In the genomic region with DNA sequence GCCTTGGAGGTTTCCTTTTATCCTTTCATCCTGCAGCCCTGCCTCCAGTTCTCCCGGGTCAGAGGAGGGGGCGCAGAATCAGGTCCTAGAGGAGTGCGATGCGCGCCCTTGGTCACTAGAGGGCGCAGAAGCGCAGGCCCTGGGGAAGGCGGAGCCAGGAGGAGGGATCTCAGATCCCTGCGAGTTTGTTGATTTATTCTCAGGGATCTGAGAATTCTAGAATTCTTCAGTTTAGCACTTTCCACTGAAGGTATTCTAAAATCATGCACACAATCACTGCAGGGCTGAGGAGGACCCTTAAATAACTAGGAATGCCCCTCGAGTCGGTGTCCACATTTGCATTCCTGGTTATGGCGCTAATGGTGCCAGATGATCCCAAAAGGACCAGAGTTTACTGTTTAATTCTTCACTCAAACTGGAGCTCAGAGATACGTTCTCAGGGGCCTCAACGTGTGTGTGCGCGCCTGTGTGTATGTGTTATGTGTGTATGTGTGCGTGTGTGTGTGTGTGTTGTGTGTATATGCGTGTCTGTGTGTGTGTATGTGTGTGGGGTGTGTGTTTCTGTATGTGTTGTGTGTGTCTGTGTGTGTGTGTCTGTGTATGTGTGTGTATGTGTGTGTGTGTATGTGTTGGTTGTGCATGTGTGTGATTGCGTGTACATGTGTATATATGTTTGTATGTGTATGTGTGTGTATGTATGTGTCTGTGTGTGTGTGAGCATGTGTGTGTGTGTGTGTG, we compare ENCODE assay signal across 8 cellular contexts. TPM values are rescaled to one million over a fixed set of nuclear protein-coding genes. Genes with fewer than 3 reads are reported as not detected.
DNase-seq lines count a peak whose midpoint lies in the region; ATAC-seq, FAIRE-seq and TF ChIP-seq lines count a peak whose summit lies in the region.

No MANE protein-coding gene starts in this region.

- H3K9ac ChIP-seq in DND-41 (ENCODE audit: low read depth, low read length) = no peak overlapping the region

- H3K36me3 Mint-ChIP-seq in activated naive CD4-positive, alpha-beta T cell treated with anti-CD3 and anti-CD28 coated beads for 36 hours (ENCODE audit: low read depth) = no peaks in the 10 kb centered on the region

- H3K27me3 ChIP-seq in DND-41 (ENCODE audit: insufficient read depth, low read length, poor library complexity) (no peaks in the 10 kb centered on the region), SJCRH30 (no peaks in the 10 kb centered on the region)

- intact Hi-C loops in activated naive CD4-positive, alpha-beta T cell treated with anti-CD3 and anti-CD28 coated beads for 36 hours (cut with micrococcal nuclease) = no loop called here
- intact Hi-C loops in Right ventricle myocardium superior (cut with DNase I) = no loop called here

- ATAC-seq in DND-41 (ENCODE audit: insufficient read depth, low read depth) (peak; percentile 99), GM21390 (IDR thresholded peaks at IDR 0.05; ENCODE audit: unreplicated experiment) (peak; percentile 96), Right ventricle myocardium superior (ENCODE audit: poor library complexity) (peak; percentile 97), HG03045 (IDR thresholded peaks at IDR 0.05; ENCODE audit: unreplicated experiment) (no peak)

- H3K4me2 ChIP-seq in DND-41 (ENCODE audit: insufficient read depth, low read length) = peak overlapping the region; percentile 51

- no peak overlapping the region for H3K27ac ChIP-seq in DND-41 (ENCODE audit: low read length)
- H3K27ac ChIP-seq in SJCRH30 = no peak overlapping the region

- H3K4me1 ChIP-seq in DND-41 (ENCODE audit: insufficient read depth, low read length) (peaks cover 9% of the 10 kb centered on the region), SJCRH30 (no peaks in the 10 kb centered on the region)

- no peaks in the 10 kb centered on the region for H3K36me3 ChIP-seq in DND-41 (ENCODE audit: insufficient read depth, low read length)
- H3K36me3 ChIP-seq in SJCRH30 = no peaks in the 10 kb centered on the region

- CTCF ChIA-PET in activated naive CD4-positive, alpha-beta T cell treated with anti-CD3 and anti-CD28 coated beads for 36 hours (lab: Charles Lee) = interaction anchor here (0.5 to 0.8 kb wide), 3 partner anchors 13 to 632 kb away, joined by 3 read pairs; no protein-coding TSS in a partner anchor

- H3K4me3 ChIP-seq in DND-41 (ENCODE audit: low read depth in 1 of 2, low read length in 2 of 2) (0 out of 4 replicates have a peak overlapping the region, but pooled peaks of 1 of the 2 experiments have one; percentile 20), SJCRH30 (peak overlapping the region; percentile 38)

- no peak overlapping the region for H3K4me3 Mint-ChIP-seq in activated naive CD4-positive, alpha-beta T cell treated with anti-CD3 and anti-CD28 coated beads for 36 hours

- peak overlapping the region; percentile 65 for H2AFZ ChIP-seq in DND-41 (ENCODE audit: low read depth, low read length)

- no peaks in the 10 kb centered on the region for H3K4me1 Mint-ChIP-seq in activated naive CD4-positive, alpha-beta T cell treated with anti-CD3 and anti-CD28 coated beads for 36 hours (ENCODE audit: low read depth)

- H3K27me3 Mint-ChIP-seq in activated naive CD4-positive, alpha-beta T cell treated with anti-CD3 and anti-CD28 coated beads for 36 hours (ENCODE audit: low read depth) = no peaks in the 10 kb centered on the region

- no peaks in the 10 kb centered on the region for H3K79me2 ChIP-seq in DND-41 (ENCODE audit: insufficient read depth, low read length)

- H4K20me1 ChIP-seq in DND-41 (ENCODE audit: insufficient read depth, low read length) = no peaks in the 10 kb centered on the region

- peak; percentile 95 for FAIRE-seq in HTR-8/SVneo (lab: Jason Lieb, UNC)

- TF ChIP-seq CTCF in DND-41 (IDR thresholded peaks at IDR 0.05; ENCODE audit: borderline replicate concordance, extremely low read depth, low read length, poor library complexity, severe bottlenecking) = peak; percentile 98

- H3K9me3 Mint-ChIP-seq in activated naive CD4-positive, alpha-beta T cell treated with anti-CD3 and anti-CD28 coated beads for 36 hours = no peaks in the 10 kb centered on the region

- no peaks in the 10 kb centered on the region for H3K9me3 ChIP-seq in DND-41 (ENCODE audit: insufficient read depth, low read length, severe bottlenecking)
- H3K9me3 ChIP-seq in SJCRH30 (replicated peaks) = no peaks in the 10 kb centered on the region

- H3K27ac Mint-ChIP-seq in activated naive CD4-positive, alpha-beta T cell treated with anti-CD3 and anti-CD28 coated beads for 36 hours = no peak overlapping the region

- DNase-seq in DND-41 (peak; percentile 74), HTR-8/SVneo (ENCODE audit: insufficient read length, low spot score) (peak; percentile 61), SJCRH30 (peak; percentile 75 to 93), Right ventricle myocardium superior (peak; percentile 76), putamen (ENCODE audit: low spot score) (peak; percentile 39)
- peak; percentile 68 for DNase-seq in activated naive CD4-positive, alpha-beta T cell treated with anti-CD3 and anti-CD28 coated beads for 36 hours

RNA-seq across cellular contexts. Expression of a gene that starts 6.9 kb away (rescaled TPM):
- total RNA-seq in SJCRH30 (2014; rRNA removed; shearing (Covaris generic)) = 187 and 208 TPM in 2 replicates
- 10 to 100 TPM; 74.1 to 75.9 TPM for total RNA-seq in activated naive CD4-positive, alpha-beta T cell treated with anti-CD3 and anti-CD28 coated beads for 36 hours
- total RNA-seq in Right ventricle myocardium superior = 62.5 TPM
